Comparison of ENCODE assay signal across 28 cellular contexts in the genomic region with DNA sequence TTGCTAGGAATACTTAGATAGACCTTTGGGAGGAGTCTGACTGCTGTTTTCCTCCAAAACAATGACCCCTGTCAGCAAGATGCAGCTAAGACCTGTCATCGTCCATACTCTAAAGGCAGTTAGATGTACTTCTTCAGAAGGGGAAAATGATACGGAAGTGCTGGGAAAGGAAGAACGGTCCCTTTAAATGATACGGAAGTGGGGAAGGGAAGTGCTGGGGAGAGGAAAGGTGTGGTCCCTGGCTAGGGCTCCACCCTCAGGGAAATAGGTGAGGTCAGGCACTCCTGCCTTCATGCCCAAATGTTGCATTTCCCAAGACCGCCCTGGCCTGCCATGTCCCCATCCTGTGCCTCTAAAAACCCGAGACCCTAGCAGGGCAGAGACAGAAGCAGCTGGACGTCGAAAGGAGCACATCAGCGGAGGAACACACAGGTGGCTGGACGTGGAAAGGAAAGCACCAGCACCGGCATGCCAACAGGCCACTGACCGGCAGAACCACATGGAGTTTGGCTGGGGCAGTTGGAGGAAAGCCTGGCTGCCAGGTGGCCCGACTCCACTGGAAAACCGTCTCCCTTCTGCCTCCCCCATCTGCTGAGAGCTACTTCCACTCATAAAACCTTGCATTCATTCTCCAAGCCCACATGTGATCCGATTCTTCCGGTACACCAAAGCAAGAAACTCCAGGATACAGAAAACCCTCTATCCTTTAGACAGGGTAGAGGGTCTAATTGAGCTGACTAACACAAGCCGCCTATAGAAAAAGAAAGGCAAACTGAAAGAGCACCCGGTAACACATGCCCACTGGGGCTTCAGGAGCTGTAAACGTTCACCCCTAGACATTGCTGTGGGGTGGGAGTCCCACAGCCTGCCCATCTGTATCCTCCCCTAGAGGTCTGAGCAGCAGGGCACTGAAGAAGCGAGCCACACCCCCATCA.
"Had no signal": no experiment of that assay in that cellular context is flagged by ENCODE, and none has a peak within 500 bp of the region (broad histone marks: within the 10 kb centered on the region; RNA-seq: fewer than 3 reads in every experiment).

No MANE protein-coding gene starts in this region.

- H3K9ac ChIP-seq: SK-N-SH had no signal

- H3K36me3 ChIP-seq: ascending aorta had no signal

- H3K4me2 ChIP-seq: PC-9, SK-N-SH had no signal

- H3K4me3 ChIP-seq: ascending aorta, body of pancreas, PC-9 had no signal

- H3K27me3 ChIP-seq: ascending aorta, body of pancreas had no signal

- H2AFZ ChIP-seq: PC-9 had no signal

- H3K4me1 ChIP-seq: ascending aorta, body of pancreas had no signal

- ATAC-seq: activated CD8-positive, alpha-beta T cell treated with anti-CD3 and anti-CD28 coated beads, Interleukin-2, amount 10 ng/mL, durations not matched to agents 7 days and 5 days; activated naive CD4-positive, alpha-beta T cell treated with anti-CD3 and anti-CD28 coated beads, Interleukin-2, amount 50 U/mL, for 72 hours; activated naive CD8-positive, alpha-beta T cell treated with anti-CD3 and anti-CD28 coated beads, Interleukin-2, amount 50 U/mL, for 24 hours; activated T-cell treated with anti-CD3 and anti-CD28 coated beads, Interleukin-2, amount 50 U/mL, for 4 hours; body of pancreas; T-helper 17 cell; WTC11 had no signal

- H3K27ac ChIP-seq: ascending aorta, body of pancreas, PC-9 had no signal

- H3K9me3 ChIP-seq: ascending aorta, body of pancreas, SK-N-SH had no signal

- FAIRE-seq: colon had no signal

- DNase-seq: activated CD4-positive, alpha-beta T cell treated with anti-CD3 and anti-CD28 coated beads for 48 hours; activated CD4-positive, alpha-beta T cell treated with anti-CD3 and anti-CD28 coated beads, Interleukin-2, amount 50 U/mL, for 4 hours; activated CD4-positive, CD25-positive, alpha-beta regulatory T cell treated with anti-CD3 and anti-CD28 coated beads, Interleukin-2, amount 50 U/mL, for 72 hours; activated CD8-positive, alpha-beta T cell treated with anti-CD3 and anti-CD28 coated beads, Interleukin-2, amount 10 ng/mL, durations not matched to agents 7 days and 5 days; activated effector memory CD4-positive, alpha-beta T cell treated with anti-CD3 and anti-CD28 coated beads, Interleukin-2, amount 50 U/mL, for 16 hours; activated naive CD4-positive, alpha-beta T cell treated with Interleukin-2 at 50 U/mL for 16 hours; activated naive CD8-positive, alpha-beta T cell treated with anti-CD3 and anti-CD28 coated beads, Interleukin-2, amount 50 U/mL, for 24 hours; activated T-cell treated with anti-CD3 and anti-CD28 coated beads, Interleukin-2, amount 50 U/mL, for 4 hours; amniotic stem cell; body of pancreas; central memory CD4-positive, alpha-beta T cell; KG1; NCI-H1092; NCI-H1417; NCI-H1694; NCI-H2029; NCI-H2107; NCI-H2171 treated with DMSO at 0.1 percent for 48 hours; NCI-H226; PC-9; SK-N-SH; SW 1271; T-helper 17 cell; T-helper 9 cell had no signal
